In the genomic region with DNA sequence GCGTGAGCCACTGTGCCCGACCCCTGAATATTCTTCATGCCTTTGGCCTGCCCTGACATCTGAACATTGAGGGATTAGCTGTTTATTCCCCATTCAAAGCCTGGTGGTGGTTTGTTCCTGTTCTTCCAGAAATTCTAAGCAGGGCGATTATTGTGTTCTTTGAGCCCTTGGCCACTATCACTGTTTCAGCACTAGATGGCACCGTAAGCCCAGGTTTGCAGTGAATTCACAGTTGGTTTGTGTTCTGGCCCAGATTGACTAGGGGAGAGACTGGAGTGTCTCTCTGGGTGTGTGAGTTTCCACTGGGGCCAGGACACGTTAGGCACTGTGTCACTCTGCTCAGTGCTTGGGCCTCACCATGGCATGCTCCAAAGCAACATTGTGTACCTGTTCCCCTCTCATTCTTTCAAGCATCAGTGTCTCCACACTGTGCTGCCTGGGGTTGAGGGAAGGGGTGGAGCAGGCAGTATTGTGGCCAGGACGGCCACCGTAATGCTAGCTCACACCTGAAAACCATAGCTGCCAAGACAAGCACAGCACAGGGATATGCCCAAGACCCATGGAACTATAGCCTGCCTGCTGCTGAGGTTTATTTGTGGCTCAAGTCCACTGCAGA, we compare ENCODE assay signal across 8 cellular contexts. TPM values are rescaled to one million over a fixed set of nuclear protein-coding genes. Genes with fewer than 3 reads are reported as not detected.
DNase-seq lines count a peak whose midpoint lies in the region; ATAC-seq and TF ChIP-seq lines count a peak whose summit lies in the region.

No MANE protein-coding gene starts in this region.

- DNase-seq in CD14-positive monocyte (ENCODE audit: low spot score) (no peak), H7 (peak; percentile 31), SW480 (ENCODE audit: low spot score) (peak; percentile 3), foreskin keratinocyte (peak in 1 of 2 donors; percentile 44), putamen (ENCODE audit: low spot score) (no peak), NCI-H510A (lab: John Stamatoyannopoulos, UW) (no peak)
- DNase-seq in stimulated activated effector memory CD8-positive, alpha-beta T cell treated with anti-CD3 and anti-CD28 coated beads, Interleukin-12 subunit alpha, Interleukin-12 subunit beta, amount 100 ng/mL, for 72 hours (ENCODE audit: low spot score in 2 of 2): no peak

- TF ChIP-seq CTCF in CD14-positive monocyte (IDR thresholded peaks at IDR 0.05) (peak; percentile 60), foreskin keratinocyte (conservative IDR thresholded peaks at IDR 0.05) (peak; percentile 84)

- no peaks in the 10 kb centered on the region for H3K27me3 Mint-ChIP-seq in CD14-positive monocyte (ENCODE audit: low read depth in 3 of 3)

- H3K27ac ChIP-seq in foreskin keratinocyte: no peak overlapping the region

- peaks cover 9% of the 10 kb centered on the region for H3K4me1 Mint-ChIP-seq in CD14-positive monocyte
- H3K4me1 Mint-ChIP-seq in stimulated activated effector memory CD8-positive, alpha-beta T cell treated with anti-CD3 and anti-CD28 coated beads, Interleukin-12 subunit alpha, Interleukin-12 subunit beta, amount 100 ng/mL, for 72 hours: peaks cover 22% of the 10 kb centered on the region

- peaks cover 28 to 29% of the 10 kb centered on the region in 2 donors for H3K36me3 Mint-ChIP-seq in CD14-positive monocyte
- peaks cover 11% of the 10 kb centered on the region for H3K36me3 Mint-ChIP-seq in stimulated activated effector memory CD8-positive, alpha-beta T cell treated with anti-CD3 and anti-CD28 coated beads, Interleukin-12 subunit alpha, Interleukin-12 subunit beta, amount 100 ng/mL, for 72 hours

- H3K27me3 ChIP-seq in H7 (ENCODE audit: control insufficient read depth, insufficient read depth, low read length) (no peaks in the 10 kb centered on the region), foreskin keratinocyte (no peaks in the 10 kb centered on the region)

- H3K4me3 Mint-ChIP-seq in CD14-positive monocyte: no peak overlapping the region
- no peak overlapping the region for H3K4me3 Mint-ChIP-seq in stimulated activated effector memory CD8-positive, alpha-beta T cell treated with anti-CD3 and anti-CD28 coated beads, Interleukin-12 subunit alpha, Interleukin-12 subunit beta, amount 100 ng/mL, for 72 hours

- H3K4me1 ChIP-seq in foreskin keratinocyte: no peaks in the 10 kb centered on the region

- H3K27ac Mint-ChIP-seq in CD14-positive monocyte: peak overlapping the region in 4 of 7 donors; percentile 2 to 36 (median 12)
- no peak overlapping the region for H3K27ac Mint-ChIP-seq in stimulated activated effector memory CD8-positive, alpha-beta T cell treated with anti-CD3 and anti-CD28 coated beads, Interleukin-12 subunit alpha, Interleukin-12 subunit beta, amount 100 ng/mL, for 72 hours

- no peaks in the 10 kb centered on the region; the same call in 1 of the 2 replicates for H3K36me3 ChIP-seq in H7 (replicated peaks; ENCODE audit: control insufficient read depth, insufficient read depth, low read length)

- peaks cover 6 to 16% (median 10%) of the 10 kb centered on the region in 7 donors for H3K9me3 Mint-ChIP-seq in CD14-positive monocyte
- H3K9me3 Mint-ChIP-seq in stimulated activated effector memory CD8-positive, alpha-beta T cell treated with anti-CD3 and anti-CD28 coated beads, Interleukin-12 subunit alpha, Interleukin-12 subunit beta, amount 100 ng/mL, for 72 hours: peaks cover 10% of the 10 kb centered on the region

- ATAC-seq in foreskin keratinocyte (peak; percentile 86), HG03378 (IDR thresholded peaks at IDR 0.05; ENCODE audit: unreplicated experiment) (no peak)
- peak; percentile 67 for ATAC-seq in stimulated activated effector memory CD8-positive, alpha-beta T cell treated with anti-CD3 and anti-CD28 coated beads, Interleukin-12 subunit alpha, Interleukin-12 subunit beta, amount 100 ng/mL, for 72 hours

- no peak overlapping the region for H3K4me3 ChIP-seq in H7 (ENCODE audit: insufficient read depth, low read depth, low read length)

- intact Hi-C loops in CD14-positive monocyte (cut with micrococcal nuclease): no loop called here

RNA-seq across cellular contexts. Expression of gene PKN2, which starts 52.7 kb away (rescaled TPM):
- polyA plus RNA-seq in CD14-positive monocyte (1 to 10 TPM; 6.9 to 8.7 TPM), foreskin keratinocyte (5.2 and 6.6 TPM in 2 replicates)
- 22.8 and 42.5 TPM in 2 replicates for total RNA-seq in H7 (2014; rRNA removed; shearing (Covaris generic))
- 33.0 and 36.7 TPM in 2 replicates for total RNA-seq in foreskin keratinocyte

Comparison
In these comparisons a context has a peak if more than half of its experiments do, and no peak if none do; other contexts are left out.
1. DNase-seq: peak in H7 (single experiment) and SW480 (single experiment); none in CD14-positive monocyte (single experiment), stimulated activated effector memory CD8-positive, alpha-beta T cell treated with anti-CD3 and anti-CD28 coated beads, Interleukin-12 subunit alpha, Interleukin-12 subunit beta, amount 100 ng/mL, for 72 hours (0 of 2), putamen (single experiment) and NCI-H510A (single experiment).